In genomic region chr4:23225564-23225963, GRCh38 we compare ENCODE assay signal across 5 cellular contexts.
"Had no signal": no experiment of that assay in that cellular context is flagged by ENCODE, and none has a peak within 500 bp of the region (broad histone marks: within the 10 kb centered on the region; RNA-seq: fewer than 3 reads in every experiment).

No MANE protein-coding gene starts in this region.

- DNase-seq: H9, HCEC 1CT, KBM-7 had no signal

- ATAC-seq: GM23338, HepG2 had no signal

- H3K4me3 ChIP-seq: GM23338 had no signal
